13 cellular contexts compared by ENCODE assay signal in the genomic region with DNA sequence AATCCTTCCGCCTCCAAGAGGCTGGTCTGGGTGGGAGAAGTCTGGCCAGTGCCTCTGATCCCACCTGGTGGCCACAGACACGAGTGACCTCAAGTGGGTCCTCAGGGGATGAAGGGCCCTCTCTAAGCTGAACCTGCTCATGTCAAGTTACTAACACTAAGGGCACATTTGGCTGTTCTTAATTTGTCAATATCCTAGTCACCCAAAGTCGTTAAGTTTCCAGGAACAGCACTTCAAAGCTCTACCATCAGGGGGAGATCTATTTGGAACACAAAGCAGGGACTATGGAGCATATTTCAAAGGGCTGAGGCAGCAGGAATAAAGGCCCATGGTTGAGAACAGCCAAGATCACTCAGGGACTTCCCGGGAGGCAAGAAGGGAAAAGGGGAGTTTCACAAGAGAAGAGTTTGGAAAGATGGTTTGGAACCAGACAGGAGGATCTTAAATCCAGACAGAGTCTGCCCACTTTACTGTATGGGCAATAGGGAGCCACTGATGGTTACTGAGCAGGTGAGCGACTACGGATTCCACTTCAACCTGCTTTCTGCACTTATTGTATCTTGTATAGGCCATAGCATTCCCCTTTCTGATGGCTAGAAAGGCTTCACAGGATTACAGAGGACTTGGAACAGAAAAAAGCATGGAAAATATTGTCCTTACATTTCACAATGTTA. TPM values are rescaled to one million over a fixed set of nuclear protein-coding genes. Genes with fewer than 3 reads are reported as not detected.
DNase-seq lines count a peak whose midpoint lies in the region; ATAC-seq, FAIRE-seq and TF ChIP-seq lines count a peak whose summit lies in the region.
"Had no signal": no experiment of that assay in that cellular context is flagged by ENCODE, and none has a peak within 500 bp of the region (broad histone marks: within the 10 kb centered on the region; RNA-seq: fewer than 3 reads in every experiment).

No MANE protein-coding gene starts in this region.

- H3K4me3 ChIP-seq in A549 (no peak overlapping the region), Panc1 (ENCODE audit: low read depth in 2 of 2, low read length in 2 of 2) (no peak overlapping the region), fibroblast of mammary gland (ENCODE audit: control insufficient read depth, low read depth, low read length) (no peak overlapping the region), thyroid gland (replicated peaks in 1 of 3) (no peak overlapping the region), hepatocyte (no peak overlapping the region)
- H3K4me3 ChIP-seq: colonic mucosa, stomach had no signal

- TF ChIP-seq CTCF in A549 (IDR thresholded peaks at IDR 0.05), result peak; percentile 30; the same call in 1 of the 3 replicates
- TF ChIP-seq CTCF in GM12874 (IDR thresholded peaks at IDR 0.05; ENCODE audit: insufficient read depth, low read depth, low read length), result peak; percentile 35; the same call in 1 of the 2 replicates
- peak; percentile 57 for TF ChIP-seq CTCF in Panc1 (IDR thresholded peaks at IDR 0.05)
- TF ChIP-seq CTCF in fibroblast of mammary gland (conservative IDR thresholded peaks at IDR 0.05; ENCODE audit: control insufficient read depth, insufficient read depth, low read depth, low read length), result peak; percentile 38
- TF ChIP-seq CTCF in thyroid gland (IDR thresholded peaks at IDR 0.05), result no peak
- TF ChIP-seq CTCF in hepatocyte (IDR thresholded peaks at IDR 0.05; ENCODE audit: poor library complexity), result no peak

- 62% methylated on average over 6 of the region's 6 CpGs for WGBS in A549 (ENCODE audit: missing lambda C conversion rate)
- 72 to 81% methylated on average over 6 of the region's 6 CpGs for WGBS in thyroid gland, 2 donors
- 75% methylated on average over 6 of the region's 6 CpGs for WGBS in hepatocyte (ENCODE audit: low lambda C conversion rate, missing lambda C conversion rate)

- no peak overlapping the region for H2AFZ ChIP-seq in hepatocyte

- in situ Hi-C loops in Panc1 (cut with HindIII; ENCODE audit: low pct_unique_long_range_greater_than_20kb, low sequenced_read_pairs), result no loop called here

- H3K4me2 ChIP-seq in A549 (no peak overlapping the region), hepatocyte (no peak overlapping the region)

- CTCF ChIA-PET in A549 (lab: Yijun Ruan, JAX), result interaction anchor here (0.8 to 6.5 kb wide), 11 partner anchors 9 to 179 kb away, joined by 3 to 48 read pairs (median 3); a partner anchor contains a TSS
- CTCF ChIA-PET in Panc1 (lab: Charles Lee), result interaction anchor here (1.6 kb wide), 1 partner anchor 10 kb away, joined by 4 read pairs; no protein-coding TSS in a partner anchor

- peak; percentile 52 to 80; a peak in 4 of 6 replicates for ATAC-seq in A549
- peak; percentile 56; the same call in 1 of the 2 replicates for ATAC-seq in Panc1
- no peak for ATAC-seq in GM21423 (IDR thresholded peaks at IDR 0.05; ENCODE audit: unreplicated experiment)
- ATAC-seq in HG03432 (IDR thresholded peaks at IDR 0.05; ENCODE audit: unreplicated experiment), result no peak
- ATAC-seq: activated CD4-positive, CD25-positive, alpha-beta regulatory T cell treated with anti-CD3 and anti-CD28 coated beads, Interleukin-2, amount 50 U/mL, for 24 hours had no signal

- H3K9me3 ChIP-seq in A549 (no peaks in the 10 kb centered on the region), Panc1 (ENCODE audit: control insufficient read depth, insufficient read depth, low read depth, low read length) (no peaks in the 10 kb centered on the region), thyroid gland (no peaks in the 10 kb centered on the region), hepatocyte (ENCODE audit: low read depth) (no peaks in the 10 kb centered on the region)
- H3K9me3 ChIP-seq: colonic mucosa, stomach had no signal

- TF ChIP-seq EP300 in A549 (IDR thresholded peaks at IDR 0.05), result no peak

- FAIRE-seq in A549 (lab: Jason Lieb, UNC), result peak; percentile 82

- H4K20me1 ChIP-seq in hepatocyte (ENCODE audit: insufficient read depth, poor library complexity, severe bottlenecking), result no peaks in the 10 kb centered on the region

- peak; percentile 37 to 47 for DNase-seq in A549 (ENCODE audit: low read depth in 1 of 2, low spot score in 1 of 2)
- DNase-seq in Panc1 (ENCODE audit: low read depth, low spot score), result no peak
- DNase-seq in fibroblast of mammary gland (ENCODE audit: low read depth), result no peak
- no peak for DNase-seq in thyroid gland
- no peak for DNase-seq in hepatocyte (ENCODE audit: low spot score)
- DNase-seq: colonic mucosa, NCI-H1417 treated with DMSO at 0.1 percent for 48 hours, stomach had no signal

- BruUV-seq in Panc1 (replicated peaks; lab: Mats Ljungman, UMichigan), result no TSS peak

- TF ChIP-seq POLR2A in A549 (IDR thresholded peaks at IDR 0.05; ENCODE audit: low read length) (no peak), thyroid gland (IDR thresholded peaks at IDR 0.05) (no peak)

- no peaks in the 10 kb centered on the region for H3K9me2 ChIP-seq in hepatocyte (replicated peaks; ENCODE audit: insufficient read depth)

- H3K4me1 ChIP-seq in A549, result no peaks in the 10 kb centered on the region
- H3K4me1 ChIP-seq in Panc1 (ENCODE audit: control insufficient read depth, insufficient read depth, low read length), result no peaks in the 10 kb centered on the region
- no peaks in the 10 kb centered on the region for H3K4me1 ChIP-seq in thyroid gland
- H3K4me1 ChIP-seq in hepatocyte (ENCODE audit: insufficient read depth), result no peaks in the 10 kb centered on the region
- H3K4me1 ChIP-seq: colonic mucosa, stomach had no signal

- no peak overlapping the region for H3K27ac ChIP-seq in A549
- no peak overlapping the region for H3K27ac ChIP-seq in Panc1 (ENCODE audit: low read length)
- H3K27ac ChIP-seq in thyroid gland, result no peak overlapping the region
- no peak overlapping the region for H3K27ac ChIP-seq in hepatocyte
- H3K27ac ChIP-seq: colonic mucosa, RWPE1, stomach had no signal

- no peaks in the 10 kb centered on the region for H3K27me3 ChIP-seq in Panc1 (ENCODE audit: control insufficient read depth, insufficient read depth, low read length)
- H3K27me3 ChIP-seq in thyroid gland, result no peaks in the 10 kb centered on the region
- no peaks in the 10 kb centered on the region for H3K27me3 ChIP-seq in hepatocyte
- H3K27me3 ChIP-seq: colonic mucosa, stomach had no signal

- intact Hi-C loops in Panc1 (cut with micrococcal nuclease; ENCODE audit: unreplicated experiment) (no loop called here), thyroid gland (cut with DNase I) (no loop called here)

- no peaks in the 10 kb centered on the region for H3K36me3 ChIP-seq in Panc1 (ENCODE audit: control insufficient read depth, insufficient read depth, low read length)
- no peaks in the 10 kb centered on the region for H3K36me3 ChIP-seq in thyroid gland
- H3K36me3 ChIP-seq in hepatocyte (replicated peaks; ENCODE audit: insufficient read depth, low read depth), result no peaks in the 10 kb centered on the region
- H3K36me3 ChIP-seq: colonic mucosa, stomach had no signal

- H3K79me2 ChIP-seq in hepatocyte, result no peaks in the 10 kb centered on the region

- TF ChIP-seq RAD21 in A549 (conservative IDR thresholded peaks at IDR 0.05 in 1 of 2, IDR thresholded peaks at IDR 0.05 in 1 of 2), result peak; percentile 21 to 42; a peak in 2 of 5 replicates

- POLR2A ChIA-PET in A549 (lab: Yijun Ruan, JAX) (no interaction called here), Panc1 (lab: Charles Lee) (no interaction called here)

TF ChIP-seq in A549, 52 proteins besides CTCF, POLR2A, EP300 and RAD21:
- no peak for TF ChIP-seq JUNB (IDR thresholded peaks at IDR 0.05)
- TF ChIP-seq MAFK (IDR thresholded peaks at IDR 0.05; ENCODE audit: partially characterized antibody), result peak; percentile 55
- TF ChIP-seq, protein P1, sequence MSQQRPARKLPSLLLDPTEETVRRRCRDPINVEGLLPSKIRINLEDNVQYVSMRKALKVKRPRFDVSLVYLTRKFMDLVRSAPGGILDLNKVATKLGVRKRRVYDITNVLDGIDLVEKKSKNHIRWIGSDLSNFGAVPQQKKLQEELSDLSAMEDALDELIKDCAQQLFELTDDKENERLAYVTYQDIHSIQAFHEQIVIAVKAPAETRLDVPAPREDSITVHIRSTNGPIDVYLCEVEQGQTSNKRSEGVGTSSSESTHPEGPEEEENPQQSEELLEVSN (IDR thresholded peaks at IDR 0.05; ENCODE audit: borderline replicate concordance, low read depth), result no peak

RNA-seq across cellular contexts. Expression of a gene that starts 13.7 kb away (rescaled TPM):
- 2.1 TPM in 2 replicates for polyA plus RNA-seq in A549 (2011; rRNA removed)
- polyA plus RNA-seq in A549 (2012; cell fraction: cytosol; rRNA removed), result 1.5 and 2.4 TPM in 2 replicates
- polyA plus RNA-seq in A549 (2012; cell fraction: nucleus; rRNA removed), result 5.5 and 8.1 TPM in 2 replicates
- 2.4 to 3.7 TPM (median 3.2 TPM) in 3 replicates for polyA plus RNA-seq in A549 (2017; fragmentation: RNase III; extraction: RNeasy Plus Mini Kit Qiagen cat#74134 plus additional on column Dnase treatment)
- polyA minus RNA-seq in A549 (2011; rRNA and poly(A)+ RNA removed), result 2.1 and 2.3 TPM in 2 replicates
- 2.7 TPM for total RNA-seq in Panc1 (2021; ENCODE audit: unreplicated experiment)
- polyA plus RNA-seq in Panc1 (2012; ENCODE audit: insufficient read length), result 1.7 TPM
- total RNA-seq in thyroid gland, result under 1 TPM; 0.13 to 0.56 (median 0.39) TPM
- total RNA-seq in hepatocyte, result 1.6 and 1.9 TPM in 2 replicates
- 0.97 and 1.3 TPM in 2 replicates for polyA plus RNA-seq in hepatocyte

RNA-seq across cellular contexts. Expression of a gene that starts 22.1 kb away (rescaled TPM):
- polyA plus RNA-seq in A549 (2011; rRNA removed), result not detected in 2 replicates
- polyA plus RNA-seq in A549 (2012; cell fraction: cytosol; rRNA removed), result not detected in 2 replicates
- not detected in 2 replicates for polyA plus RNA-seq in A549 (2012; cell fraction: nucleus; rRNA removed)
- polyA plus RNA-seq in A549 (2017; fragmentation: RNase III; extraction: RNeasy Plus Mini Kit Qiagen cat#74134 plus additional on column Dnase treatment), result not detected in 3 replicates
- polyA minus RNA-seq in A549 (2011; rRNA and poly(A)+ RNA removed), result not detected in 2 replicates
- not detected for total RNA-seq in Panc1 (2021; ENCODE audit: unreplicated experiment)
- not detected for polyA plus RNA-seq in Panc1 (2012; ENCODE audit: insufficient read length)
- not detected for total RNA-seq in thyroid gland
- total RNA-seq in hepatocyte, result not detected in 2 replicates
- not detected in 2 replicates for polyA plus RNA-seq in hepatocyte
- total RNA-seq: colonic mucosa had no signal

Comparison
In these comparisons a context has a peak if more than half of its experiments do, and no peak if none do; other contexts are left out.
1. ATAC-seq: peak in A549 (2 of 2) and Panc1 (single experiment); none in GM21423 (single experiment) and HG03432 (single experiment).
2. DNase-seq: peak in A549 (2 of 2); none in Panc1 (single experiment), fibroblast of mammary gland (single experiment), thyroid gland (0 of 2) and hepatocyte (single experiment).
3. CTCF ChIP-seq: peak in A549 (single experiment), GM12874 (single experiment), Panc1 (single experiment) and fibroblast of mammary gland (single experiment); none in thyroid gland (0 of 6) and hepatocyte (single experiment).